Comparison of ENCODE assay signal across 8 cellular contexts in genomic region chr12:94615284-94616216, GRCh38. TPM values are rescaled to one million over a fixed set of nuclear protein-coding genes. Genes with fewer than 3 reads are reported as not detected.
DNase-seq lines count a peak whose midpoint lies in the region; ATAC-seq and TF ChIP-seq lines count a peak whose summit lies in the region.

No MANE protein-coding gene starts in this region.

- H3T11ph ChIP-seq in H9 (ENCODE audit: low read length), result no peak overlapping the region

- H3K4me1 ChIP-seq in H9 (ENCODE audit: insufficient read depth, low read length) (peaks cover 2% of the 10 kb centered on the region; the same call in 1 of the 2 replicates), adipocyte (ENCODE audit: control insufficient read depth, insufficient read depth, low read length) (peaks cover 23% of the 10 kb centered on the region), heart right ventricle (peaks cover 6 to 34% (median 21%) of the 10 kb centered on the region in 9 donors)

- no peak overlapping the region for H3K27ac ChIP-seq in H9 (ENCODE audit: insufficient read length, low read depth, low read length)
- H3K27ac ChIP-seq in heart right ventricle, result peak overlapping the region in 8 of 10 donors; percentile 31 to 60 (median 50)

- H2BK5ac ChIP-seq in H9 (ENCODE audit: insufficient read length, low read length), result no peak overlapping the region

- H4K91ac ChIP-seq in H9 (ENCODE audit: insufficient read length, low read depth, low read length), result no peak overlapping the region

- no peak overlapping the region for H4K5ac ChIP-seq in H9 (ENCODE audit: insufficient read length, low read depth, low read length)

- DNase-seq in H9 (no peak), adipocyte (ENCODE audit: low read depth) (no peak), heart right ventricle (peak; percentile 42 to 45), renal cortical epithelial cell (ENCODE audit: low read depth) (peak; percentile 93), progenitor cell of endocrine pancreas (ENCODE audit: low spot score, unreplicated experiment) (no peak), NOMO-1 treated with dmso at 0.1 percent for 144 hours (lab: John Stamatoyannopoulos, UW; ENCODE audit: unreplicated experiment) (no peak)

- no peaks in the 10 kb centered on the region for H3K27me3 Mint-ChIP-seq in H9 (ENCODE audit: low read depth)
- no peaks in the 10 kb centered on the region for H3K27me3 Mint-ChIP-seq in progenitor cell of endocrine pancreas

- H3K36me3 ChIP-seq in adipocyte (ENCODE audit: control insufficient read depth, insufficient read depth, low read length, severe bottlenecking) (no peaks in the 10 kb centered on the region), heart right ventricle (no peaks in the 10 kb centered on the region)

- WGBS in H9 (ENCODE audit: extremely low coverage, insufficient read length, low lambda C conversion rate), result no CpG with 5 or more reads among the region's 14 CpGs
- WGBS in heart right ventricle, 2 donors, result 22 to 28% methylated on average over 14 of the region's 14 CpGs

- no peaks in the 10 kb centered on the region for H3K23me2 ChIP-seq in H9 (ENCODE audit: insufficient read length, low read depth, low read length, poor library complexity, severe bottlenecking)

- intact Hi-C loops in heart right ventricle (cut with DNase I), result loop anchor here in 1 of 10 donors (5.0 kb wide), 1 partner anchor 37 kb away; the partner anchor contains the start of gene TMCC3

- no peak overlapping the region for H2AFZ ChIP-seq in H9 (ENCODE audit: low read length)

- H3K56ac ChIP-seq in H9 (ENCODE audit: insufficient read length, low read depth, low read length), result no peak overlapping the region

- H2BK120ac ChIP-seq in H9 (ENCODE audit: low read depth, low read length, poor library complexity, severe bottlenecking), result no peak overlapping the region

- H2BK12ac ChIP-seq in H9 (ENCODE audit: insufficient read length, low read depth, low read length), result no peak overlapping the region

- TF ChIP-seq CTCF in H9 (conservative IDR thresholded peaks at IDR 0.05), result no peak
- TF ChIP-seq CTCF in heart right ventricle (IDR thresholded peaks at IDR 0.05), result no peak
- no peak for TF ChIP-seq CTCF in progenitor cell of endocrine pancreas (IDR thresholded peaks at IDR 0.05; ENCODE audit: unreplicated experiment)

- H3K4ac ChIP-seq in H9 (ENCODE audit: low read depth, low read length), result no peak overlapping the region

- no peaks in the 10 kb centered on the region for H3K79me2 ChIP-seq in H9 (ENCODE audit: insufficient read depth, low read length)

- H3K79me1 ChIP-seq in H9 (ENCODE audit: insufficient read depth, low read depth, low read length, poor library complexity, severe bottlenecking), result no peaks in the 10 kb centered on the region

- no peaks in the 10 kb centered on the region for H4K20me1 ChIP-seq in H9 (ENCODE audit: control insufficient read depth, insufficient read depth, insufficient read length)

- H3K4me3 ChIP-seq in adipocyte (ENCODE audit: low read length), result peak overlapping the region; percentile 48
- peak overlapping the region in 8 of 10 donors; percentile 1 to 32 (median 20) for H3K4me3 ChIP-seq in heart right ventricle

- no peak overlapping the region for H4K8ac ChIP-seq in H9 (replicated peaks; ENCODE audit: insufficient read length, low read depth, low read length)

- H3K23ac ChIP-seq in H9 (ENCODE audit: insufficient read length, low read depth, low read length), result no peak overlapping the region

- H3K27me3 ChIP-seq in H9 (ENCODE audit: insufficient read depth, low read length) (no peaks in the 10 kb centered on the region), adipocyte (replicated peaks; ENCODE audit: control insufficient read depth, insufficient read depth, low read length) (no peaks in the 10 kb centered on the region), heart right ventricle (no peaks in the 10 kb centered on the region)

- H3K9ac ChIP-seq in H9 (ENCODE audit: extremely low read depth, insufficient read length, low read length), result no peak overlapping the region
- H3K9ac ChIP-seq in adipocyte (ENCODE audit: low read length), result no peak overlapping the region

- H3K36me3 Mint-ChIP-seq in H9 (ENCODE audit: insufficient read depth in 1 of 3, low read depth in 3 of 3) (no peaks in the 10 kb centered on the region), progenitor cell of endocrine pancreas (ENCODE audit: insufficient read depth) (no peaks in the 10 kb centered on the region)

- H3K4me2 ChIP-seq in H9 (ENCODE audit: insufficient read depth, insufficient read length, low read length), result no peak overlapping the region

- H3K4me1 Mint-ChIP-seq in H9 (peaks cover 2 to 19% of the 10 kb centered on the region in 2 experiments), progenitor cell of endocrine pancreas (ENCODE audit: low read depth) (peaks cover 9% of the 10 kb centered on the region)

- H3K18ac ChIP-seq in H9 (ENCODE audit: insufficient read length, low read depth, low read length), result peak overlapping the region; percentile 34

- ATAC-seq in heart right ventricle (peak; percentile 57 to 81 (median 74)), HG03460 (IDR thresholded peaks at IDR 0.05; ENCODE audit: unreplicated experiment) (no peak), HG03469 (IDR thresholded peaks at IDR 0.05; ENCODE audit: unreplicated experiment) (no peak)

- H2AK5ac ChIP-seq in H9 (ENCODE audit: insufficient read length, low read length), result no peak overlapping the region

- H3K14ac ChIP-seq in H9 (ENCODE audit: insufficient read depth, low read length), result no peak overlapping the region

- no peaks in the 10 kb centered on the region for H3K9me3 Mint-ChIP-seq in H9
- no peaks in the 10 kb centered on the region for H3K9me3 Mint-ChIP-seq in progenitor cell of endocrine pancreas (ENCODE audit: low read depth)

- H3K9me3 ChIP-seq in H9 (ENCODE audit: control insufficient read depth, low read depth, low read length) (no peaks in the 10 kb centered on the region), adipocyte (ENCODE audit: control insufficient read depth, low read length) (no peaks in the 10 kb centered on the region), heart right ventricle (no peaks in the 10 kb centered on the region)

- H3K4me3 Mint-ChIP-seq in H9 (no peak overlapping the region), progenitor cell of endocrine pancreas (ENCODE audit: low read depth) (no peak overlapping the region)

- no peak overlapping the region for H2BK20ac ChIP-seq in H9 (ENCODE audit: low read depth, low read length, poor library complexity, severe bottlenecking)

- H3K27ac Mint-ChIP-seq in H9 (0 out of 7 replicates have a peak overlapping the region, but pooled peaks of 1 of the 3 experiments have one; percentile 3), progenitor cell of endocrine pancreas (no peak overlapping the region)

- no peak overlapping the region; the same call in 1 of the 2 replicates for H2BK15ac ChIP-seq in H9 (ENCODE audit: low read depth, low read length)

RNA-seq across cellular contexts. Expression of gene TMCC3, which starts 34.8 kb away (rescaled TPM):
- total RNA-seq in H9 (2021) (0.72 and 0.87 TPM in 2 replicates), heart right ventricle (1 to 10 TPM; 1.3 to 7.3 (median 3.7) TPM), renal cortical epithelial cell (10.3 and 19.4 TPM in 2 replicates), progenitor cell of endocrine pancreas (15.9 and 18.7 TPM in 2 replicates)
- 1 to 10 TPM in 1 of 2 donors, under 1 TPM in 1; 0.88 to 2.6 TPM for polyA plus RNA-seq in heart right ventricle

Comparison
In these comparisons a context has a peak if more than half of its experiments do, and no peak if none do; other contexts are left out.
1. DNase-seq: peak in heart right ventricle (2 of 2) and renal cortical epithelial cell (single experiment); none in H9 (single experiment), adipocyte (single experiment), progenitor cell of endocrine pancreas (single experiment) and NOMO-1 treated with dmso at 0.1 percent for 144 hours (single experiment).
2. ATAC-seq: peak in heart right ventricle (8 of 8); none in HG03460 (single experiment) and HG03469 (single experiment).